ENCODE assay signal across 1 cellular context in genomic region chr5:61331407-61332368, GRCh38.
A peak's percentile ranks its signal among the peaks of the same experiment; 100 is the strongest.
TF ChIP-seq lines count a peak whose summit lies in the region.

ZSWIM6 (plus strand) TSS chr5:61332258; CDS start chr5:61332273, 15 bp downstream.

TF ChIP-seq in HEK293, 187 proteins besides CTCF, POLR2A, EP300 and RAD21 (continued from another document and continues in another):
- no peak for TF ChIP-seq ZNF488 (tag by site-specific recombination; IDR thresholded peaks at IDR 0.05)
- 0 out of 2 replicates have a peak, but pooled peaks have one; percentile 75 for TF ChIP-seq ZNF2 (tag by site-specific recombination; IDR thresholded peaks at IDR 0.05)
- peak; percentile 99 for TF ChIP-seq ZNF398 (tag by site-specific recombination; IDR thresholded peaks at IDR 0.05)
- TF ChIP-seq, protein P1, sequence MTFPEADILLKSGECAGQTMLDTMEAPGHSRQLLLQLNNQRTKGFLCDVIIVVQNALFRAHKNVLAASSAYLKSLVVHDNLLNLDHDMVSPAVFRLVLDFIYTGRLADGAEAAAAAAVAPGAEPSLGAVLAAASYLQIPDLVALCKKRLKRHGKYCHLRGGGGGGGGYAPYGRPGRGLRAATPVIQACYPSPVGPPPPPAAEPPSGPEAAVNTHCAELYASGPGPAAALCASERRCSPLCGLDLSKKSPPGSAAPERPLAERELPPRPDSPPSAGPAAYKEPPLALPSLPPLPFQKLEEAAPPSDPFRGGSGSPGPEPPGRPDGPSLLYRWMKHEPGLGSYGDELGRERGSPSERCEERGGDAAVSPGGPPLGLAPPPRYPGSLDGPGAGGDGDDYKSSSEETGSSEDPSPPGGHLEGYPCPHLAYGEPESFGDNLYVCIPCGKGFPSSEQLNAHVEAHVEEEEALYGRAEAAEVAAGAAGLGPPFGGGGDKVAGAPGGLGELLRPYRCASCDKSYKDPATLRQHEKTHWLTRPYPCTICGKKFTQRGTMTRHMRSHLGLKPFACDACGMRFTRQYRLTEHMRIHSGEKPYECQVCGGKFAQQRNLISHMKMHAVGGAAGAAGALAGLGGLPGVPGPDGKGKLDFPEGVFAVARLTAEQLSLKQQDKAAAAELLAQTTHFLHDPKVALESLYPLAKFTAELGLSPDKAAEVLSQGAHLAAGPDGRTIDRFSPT (tag by site-specific recombination; IDR thresholded peaks at IDR 0.05): peak; percentile 85
- no peak for TF ChIP-seq ZNF302 (tag by site-specific recombination; IDR thresholded peaks at IDR 0.05; ENCODE audit: low read depth)
- no peak for TF ChIP-seq ZNF280D (tag by site-specific recombination; IDR thresholded peaks at IDR 0.05)
- TF ChIP-seq ZNF501 (tag by site-specific recombination; IDR thresholded peaks at IDR 0.05): peak; percentile 79; the same call in 1 of the 2 replicates
- TF ChIP-seq ZNF792 (tag by site-specific recombination; IDR thresholded peaks at IDR 0.05): no peak
- TF ChIP-seq, protein P2, sequence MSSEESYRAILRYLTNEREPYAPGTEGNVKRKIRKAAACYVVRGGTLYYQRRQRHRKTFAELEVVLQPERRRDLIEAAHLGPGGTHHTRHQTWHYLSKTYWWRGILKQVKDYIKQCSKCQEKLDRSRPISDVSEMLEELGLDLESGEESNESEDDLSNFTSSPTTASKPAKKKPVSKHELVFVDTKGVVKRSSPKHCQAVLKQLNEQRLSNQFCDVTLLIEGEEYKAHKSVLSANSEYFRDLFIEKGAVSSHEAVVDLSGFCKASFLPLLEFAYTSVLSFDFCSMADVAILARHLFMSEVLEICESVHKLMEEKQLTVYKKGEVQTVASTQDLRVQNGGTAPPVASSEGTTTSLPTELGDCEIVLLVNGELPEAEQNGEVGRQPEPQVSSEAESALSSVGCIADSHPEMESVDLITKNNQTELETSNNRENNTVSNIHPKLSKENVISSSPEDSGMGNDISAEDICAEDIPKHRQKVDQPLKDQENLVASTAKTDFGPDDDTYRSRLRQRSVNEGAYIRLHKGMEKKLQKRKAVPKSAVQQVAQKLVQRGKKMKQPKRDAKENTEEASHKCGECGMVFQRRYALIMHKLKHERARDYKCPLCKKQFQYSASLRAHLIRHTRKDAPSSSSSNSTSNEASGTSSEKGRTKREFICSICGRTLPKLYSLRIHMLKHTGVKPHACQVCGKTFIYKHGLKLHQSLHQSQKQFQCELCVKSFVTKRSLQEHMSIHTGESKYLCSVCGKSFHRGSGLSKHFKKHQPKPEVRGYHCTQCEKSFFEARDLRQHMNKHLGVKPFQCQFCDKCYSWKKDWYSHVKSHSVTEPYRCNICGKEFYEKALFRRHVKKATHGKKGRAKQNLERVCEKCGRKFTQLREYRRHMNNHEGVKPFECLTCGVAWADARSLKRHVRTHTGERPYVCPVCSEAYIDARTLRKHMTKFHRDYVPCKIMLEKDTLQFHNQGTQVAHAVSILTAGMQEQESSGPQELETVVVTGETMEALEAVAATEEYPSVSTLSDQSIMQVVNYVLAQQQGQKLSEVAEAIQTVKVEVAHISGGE (tag by site-specific recombination; conservative IDR thresholded peaks at IDR 0.05; ENCODE audit: low read depth): peak; percentile 17; the same call in 1 of the 2 replicates
- TF ChIP-seq GLI2 (tag by site-specific recombination; IDR thresholded peaks at IDR 0.05; ENCODE audit: borderline replicate concordance, low read depth): peak; percentile 19; the same call in 1 of the 2 replicates
- TF ChIP-seq ZBTB10 (tag by site-specific recombination; IDR thresholded peaks at IDR 0.05): peak; percentile 87
- peak; percentile 95 for TF ChIP-seq KLF1 (tag by site-specific recombination; IDR thresholded peaks at IDR 0.05)
- TF ChIP-seq ZNF335 (tag by site-specific recombination; conservative IDR thresholded peaks at IDR 0.05): peak; percentile 49
- peak; percentile 11; the same call in 1 of the 2 replicates for TF ChIP-seq ZNF391 (tag by site-specific recombination; IDR thresholded peaks at IDR 0.05; ENCODE audit: borderline replicate concordance, low read depth)
- TF ChIP-seq ZNF132 (tag by site-specific recombination; IDR thresholded peaks at IDR 0.05; ENCODE audit: borderline replicate concordance): no peak
- TF ChIP-seq PRDM6 (tag by site-specific recombination; IDR thresholded peaks at IDR 0.05): 0 out of 2 replicates have a peak, but pooled peaks have one; percentile 19
- peak; percentile 87 for TF ChIP-seq ZEB2 (tag by site-specific recombination; IDR thresholded peaks at IDR 0.05)
- TF ChIP-seq ZNF140 (tag by site-specific recombination; IDR thresholded peaks at IDR 0.05): no peak
- TF ChIP-seq, protein P3, sequence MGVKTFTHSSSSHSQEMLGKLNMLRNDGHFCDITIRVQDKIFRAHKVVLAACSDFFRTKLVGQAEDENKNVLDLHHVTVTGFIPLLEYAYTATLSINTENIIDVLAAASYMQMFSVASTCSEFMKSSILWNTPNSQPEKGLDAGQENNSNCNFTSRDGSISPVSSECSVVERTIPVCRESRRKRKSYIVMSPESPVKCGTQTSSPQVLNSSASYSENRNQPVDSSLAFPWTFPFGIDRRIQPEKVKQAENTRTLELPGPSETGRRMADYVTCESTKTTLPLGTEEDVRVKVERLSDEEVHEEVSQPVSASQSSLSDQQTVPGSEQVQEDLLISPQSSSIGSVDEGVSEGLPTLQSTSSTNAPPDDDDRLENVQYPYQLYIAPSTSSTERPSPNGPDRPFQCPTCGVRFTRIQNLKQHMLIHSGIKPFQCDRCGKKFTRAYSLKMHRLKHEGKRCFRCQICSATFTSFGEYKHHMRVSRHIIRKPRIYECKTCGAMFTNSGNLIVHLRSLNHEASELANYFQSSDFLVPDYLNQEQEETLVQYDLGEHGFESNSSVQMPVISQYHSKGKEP (tag by site-specific recombination; IDR thresholded peaks at IDR 0.05): peak; percentile 34; the same call in 1 of the 2 replicates
- TF ChIP-seq KLF7 (tag by site-specific recombination; IDR thresholded peaks at IDR 0.05; ENCODE audit: borderline replicate concordance): peak; percentile 68; the same call in 1 of the 2 replicates
- TF ChIP-seq ZSCAN18 (tag by site-specific recombination; IDR thresholded peaks at IDR 0.05): no peak
- TF ChIP-seq ZNF292 (tag by site-specific recombination; IDR thresholded peaks at IDR 0.05; ENCODE audit: borderline replicate concordance, low read depth): no peak
- TF ChIP-seq ZBTB8A (tag by site-specific recombination; IDR thresholded peaks at IDR 0.05): peak; percentile 80
- no peak for TF ChIP-seq ZNF274 (IDR thresholded peaks at IDR 0.05; ENCODE audit: low read length)
- TF ChIP-seq ZNF274 (tag by site-specific recombination; IDR thresholded peaks at IDR 0.05; ENCODE audit: borderline replicate concordance): no peak
- TF ChIP-seq GLIS1 (tag by site-specific recombination; IDR thresholded peaks at IDR 0.05): peak; percentile 93
